30 cellular contexts compared by ENCODE assay signal in the genomic region with DNA sequence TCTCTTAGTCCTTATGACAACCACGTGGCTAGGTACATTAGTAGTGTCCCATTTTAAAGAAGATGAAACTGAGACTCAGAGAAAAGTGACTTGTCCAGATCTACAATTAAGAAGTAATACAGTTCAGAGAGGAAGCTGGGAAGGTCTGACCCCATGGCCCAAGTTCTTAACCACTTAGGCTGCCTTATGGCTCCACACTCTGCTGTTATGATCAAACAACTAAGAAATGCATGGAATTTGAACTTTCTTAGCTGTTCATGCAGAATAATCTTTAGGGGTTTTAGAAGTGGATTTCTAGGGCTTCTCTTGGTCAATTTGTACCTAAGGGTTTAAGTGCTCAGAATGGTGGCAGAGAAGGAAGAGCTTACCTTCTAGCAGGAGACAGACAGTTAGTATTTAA.
DNase-seq lines count a peak whose midpoint lies in the region; ATAC-seq and TF ChIP-seq lines count a peak whose summit lies in the region.
"Had no signal": no experiment of that assay in that cellular context is flagged by ENCODE, and none has a peak within 500 bp of the region (broad histone marks: within the 10 kb centered on the region; RNA-seq: fewer than 3 reads in every experiment).

No MANE protein-coding gene starts in this region.

- H3K4me2 ChIP-seq in SK-N-SH = no peak overlapping the region

- TF ChIP-seq RAD21 in SK-N-SH (IDR thresholded peaks at IDR 0.05; ENCODE audit: low read length) = no peak

- H3K9me3 Mint-ChIP-seq in activated CD4-positive, alpha-beta memory T cell treated with anti-CD3 and anti-CD28 coated beads, Interleukin-2, amount 10 ng/mL, durations not matched to agents 7 days and 5 days = no peaks in the 10 kb centered on the region
- H3K9me3 Mint-ChIP-seq: activated CD8-positive, alpha-beta T cell treated with anti-CD3 and anti-CD28 coated beads for 36 hours; activated naive CD8-positive, alpha-beta T cell treated with anti-CD3 and anti-CD28 coated beads for 36 hours; H9; nephron had no signal

- peaks cover 3% of the 10 kb centered on the region for H3K27me3 Mint-ChIP-seq in activated CD4-positive, alpha-beta memory T cell treated with anti-CD3 and anti-CD28 coated beads, Interleukin-2, amount 10 ng/mL, durations not matched to agents 7 days and 5 days

- H3K27me3 ChIP-seq in SK-N-SH (ENCODE audit: insufficient read depth) = no peaks in the 10 kb centered on the region
- H3K27me3 ChIP-seq in brain microvascular endothelial cell (replicated peaks) = no peaks in the 10 kb centered on the region
- H3K27me3 ChIP-seq in lung (ENCODE audit: control insufficient read depth, insufficient read depth) = no peaks in the 10 kb centered on the region

- H3K4me3 Mint-ChIP-seq in activated CD4-positive, alpha-beta memory T cell treated with anti-CD3 and anti-CD28 coated beads, Interleukin-2, amount 10 ng/mL, durations not matched to agents 7 days and 5 days = no peak overlapping the region
- H3K4me3 Mint-ChIP-seq: activated CD8-positive, alpha-beta T cell treated with anti-CD3 and anti-CD28 coated beads for 36 hours; activated naive CD8-positive, alpha-beta T cell treated with anti-CD3 and anti-CD28 coated beads for 36 hours; B cell; CD8-positive, alpha-beta memory T cell; H9; nephron had no signal

- TF ChIP-seq CTCF in SK-N-SH (IDR thresholded peaks at IDR 0.05) = no peak
- TF ChIP-seq CTCF in brain microvascular endothelial cell (IDR thresholded peaks at IDR 0.05; ENCODE audit: low read depth, low read length, missing control alignments) = no peak
- no peak for TF ChIP-seq CTCF in lung (IDR thresholded peaks at IDR 0.05; ENCODE audit: control extremely low read depth, extremely low read depth)

- no peak for TF ChIP-seq EP300 in SK-N-SH (IDR thresholded peaks at IDR 0.05; ENCODE audit: borderline replicate concordance in 1 of 2, low read depth in 1 of 2, low read length in 1 of 2)

- 61% methylated on average over 1 of the region's 1 CpG for WGBS in SK-N-SH (ENCODE audit: low lambda C conversion rate)
- 59 to 88% methylated on average over 1 of the region's 1 CpG for WGBS in lung, 2 donors

- H3K4me3 ChIP-seq in SK-N-SH (ENCODE audit: low read depth in 2 of 2, low read length in 1 of 2) = no peak overlapping the region
- no peak overlapping the region for H3K4me3 ChIP-seq in brain microvascular endothelial cell (ENCODE audit: low read depth, low read length)
- no peak overlapping the region for H3K4me3 ChIP-seq in lung
- H3K4me3 ChIP-seq: mucosa of descending colon, stomach, tibial artery had no signal

- no peaks in the 10 kb centered on the region for H3K36me3 ChIP-seq in SK-N-SH (replicated peaks in 1 of 2; ENCODE audit: control insufficient read depth in 1 of 2, insufficient read depth in 2 of 2, low read length in 1 of 2)
- H3K36me3 ChIP-seq in brain microvascular endothelial cell (replicated peaks) = no peaks in the 10 kb centered on the region
- no peaks in the 10 kb centered on the region for H3K36me3 ChIP-seq in lung (ENCODE audit: control insufficient read depth in 2 of 2, insufficient read depth in 2 of 2, low read length in 2 of 2)
- H3K36me3 ChIP-seq: stomach, tibial artery had no signal

- in situ Hi-C loops in brain microvascular endothelial cell (cut with HindIII; ENCODE audit: low pct_ligation_motif_present, low sequenced_read_pairs) = no loop called here

- no peaks in the 10 kb centered on the region for H3F3A ChIP-seq in SK-N-SH (replicated peaks; ENCODE audit: insufficient read depth)

- no peak overlapping the region for H2AFZ ChIP-seq in SK-N-SH (ENCODE audit: low read depth)
- H2AFZ ChIP-seq: parathyroid adenoma had no signal

- ATAC-seq in SK-N-SH treated with all-trans-retinoic acid at 6 μM for 48 hours = peak; percentile 31; the same call in 1 of the 3 replicates
- ATAC-seq in lung (ENCODE audit: insufficient read depth, low FRiP score) = peak; percentile 36
- ATAC-seq in GM19452 (IDR thresholded peaks at IDR 0.05; ENCODE audit: unreplicated experiment) = no peak
- ATAC-seq: activated CD8-positive, alpha-beta T cell treated with anti-CD3 and anti-CD28 coated beads for 36 hours; left ventricle myocardium superior; mucosa of descending colon; sciatic nerve had no signal

- CTCF ChIA-PET in SK-N-SH (lab: Yijun Ruan, JAX) = no interaction called here
- CTCF ChIA-PET in activated CD4-positive, alpha-beta memory T cell treated with anti-CD3 and anti-CD28 coated beads, Interleukin-2, amount 10 ng/mL, durations not matched to agents 7 days and 5 days (lab: Charles Lee) = no interaction called here

- H3K36me3 Mint-ChIP-seq in activated CD4-positive, alpha-beta memory T cell treated with anti-CD3 and anti-CD28 coated beads, Interleukin-2, amount 10 ng/mL, durations not matched to agents 7 days and 5 days (ENCODE audit: low read depth) = no peaks in the 10 kb centered on the region
- H3K36me3 Mint-ChIP-seq: activated naive CD8-positive, alpha-beta T cell treated with anti-CD3 and anti-CD28 coated beads for 36 hours; CD8-positive, alpha-beta memory T cell had no signal

- H3K9me3 ChIP-seq in SK-N-SH = no peaks in the 10 kb centered on the region
- H3K9me3 ChIP-seq in lung (ENCODE audit: control insufficient read depth in 2 of 2, insufficient read depth in 1 of 2, low read length in 1 of 2) = no peaks in the 10 kb centered on the region
- H3K9me3 ChIP-seq: mucosa of descending colon, stomach, tibial artery had no signal

- H3K9me2 ChIP-seq in SK-N-SH = no peaks in the 10 kb centered on the region

- no peak overlapping the region for H3K27ac Mint-ChIP-seq in activated CD4-positive, alpha-beta memory T cell treated with anti-CD3 and anti-CD28 coated beads, Interleukin-2, amount 10 ng/mL, durations not matched to agents 7 days and 5 days
- H3K27ac Mint-ChIP-seq: activated CD8-positive, alpha-beta T cell treated with anti-CD3 and anti-CD28 coated beads for 36 hours; activated naive CD8-positive, alpha-beta T cell treated with anti-CD3 and anti-CD28 coated beads for 36 hours; B cell; CD8-positive, alpha-beta memory T cell; H9; nephron had no signal

- no peak for DNase-seq in SK-N-SH
- DNase-seq in brain microvascular endothelial cell = peak; percentile 26
- DNase-seq in lung (ENCODE audit: low spot score) = no peak
- DNase-seq in activated CD4-positive, alpha-beta memory T cell treated with anti-CD3 and anti-CD28 coated beads, Interleukin-2, amount 10 ng/mL, durations not matched to agents 7 days and 5 days = no peak
- no peak for DNase-seq in HuH-7 (ENCODE audit: low spot score)
- DNase-seq in T-helper 1 cell = no peak
- DNase-seq: activated CD4-positive, CD25-positive, alpha-beta regulatory T cell; activated CD8-positive, alpha-beta T cell treated with anti-CD3 and anti-CD28 coated beads for 36 hours; activated effector memory CD4-positive, alpha-beta T cell treated with Interleukin-2 at 50 U/mL for 16 hours; activated naive CD8-positive, alpha-beta T cell treated with anti-CD3 and anti-CD28 coated beads for 36 hours; CD8-positive, alpha-beta memory T cell; cerebellar nuclear complex; foreskin melanocyte; H9; Kasumi-1; left ventricle myocardium superior; mucosa of descending colon; NCI-H1092; NCI-H187 treated with DMSO at 0.1 percent for 48 hours; NCI-H69; stimulated activated CD4-positive, alpha-beta T cell treated with anti-CD3 and anti-CD28 coated beads, Interleukin-15, amount 100 ng/mL, for 24 hours; stomach; tibial artery had no signal

- no peaks in the 10 kb centered on the region for H4K20me1 ChIP-seq in SK-N-SH (ENCODE audit: insufficient read depth)

- no peaks in the 10 kb centered on the region for H3K4me1 Mint-ChIP-seq in activated CD4-positive, alpha-beta memory T cell treated with anti-CD3 and anti-CD28 coated beads, Interleukin-2, amount 10 ng/mL, durations not matched to agents 7 days and 5 days
- H3K4me1 Mint-ChIP-seq: activated naive CD8-positive, alpha-beta T cell treated with anti-CD3 and anti-CD28 coated beads for 36 hours; B cell; CD8-positive, alpha-beta memory T cell; nephron had no signal

- no peaks in the 10 kb centered on the region for H3K79me2 ChIP-seq in SK-N-SH (ENCODE audit: insufficient read depth)
- H3K79me2 ChIP-seq: parathyroid adenoma had no signal

- no peak overlapping the region for H3K9ac ChIP-seq in SK-N-SH
- H3K9ac ChIP-seq: parathyroid adenoma had no signal

- H3K27ac ChIP-seq in SK-N-SH (ENCODE audit: low read depth in 2 of 2, low read length in 1 of 2) = no peak overlapping the region
- H3K27ac ChIP-seq in brain microvascular endothelial cell = no peak overlapping the region
- H3K27ac ChIP-seq in lung (ENCODE audit: low read depth in 1 of 2, low read length in 1 of 2) = no peak overlapping the region
- H3K27ac ChIP-seq: 22Rv1, parathyroid adenoma, stomach, tibial artery had no signal

- H3K4me1 ChIP-seq in SK-N-SH (ENCODE audit: control insufficient read depth in 1 of 2, insufficient read depth in 2 of 2, low read depth in 1 of 2, low read length in 1 of 2) (no peaks in the 10 kb centered on the region), lung (ENCODE audit: control insufficient read depth in 2 of 2, insufficient read depth in 2 of 2, low read length in 2 of 2) (peaks cover 0 to 4% of the 10 kb centered on the region in 2 donors)

- POLR2A ChIA-PET in SK-N-SH (lab: Yijun Ruan, JAX) = no interaction called here
- POLR2A ChIA-PET in activated CD4-positive, alpha-beta memory T cell treated with anti-CD3 and anti-CD28 coated beads, Interleukin-2, amount 10 ng/mL, durations not matched to agents 7 days and 5 days (lab: Charles Lee) = no interaction called here

TF ChIP-seq in SK-N-SH treated with all-trans-retinoic acid at 6 μM for 48 hours, 23 proteins besides CTCF, POLR2A, EP300 and RAD21 (continues in another document):
- TF ChIP-seq GLIS3 (CRISPR knock-in tag; IDR thresholded peaks at IDR 0.05) = no peak
- TF ChIP-seq ZFP30 (CRISPR knock-in tag; IDR thresholded peaks at IDR 0.05) = no peak
- TF ChIP-seq SNAI2 (CRISPR knock-in tag; IDR thresholded peaks at IDR 0.05) = no peak
- no peak for TF ChIP-seq CSDC2 (CRISPR knock-in tag; IDR thresholded peaks at IDR 0.05)
- no peak for TF ChIP-seq ZNF70 (CRISPR knock-in tag; IDR thresholded peaks at IDR 0.05)
- no peak for TF ChIP-seq BACH2 (CRISPR knock-in tag; IDR thresholded peaks at IDR 0.05; ENCODE audit: borderline replicate concordance)
- no peak for TF ChIP-seq ESRRG (CRISPR knock-in tag; IDR thresholded peaks at IDR 0.05)
- no peak for TF ChIP-seq ISL1 (CRISPR knock-in tag; IDR thresholded peaks at IDR 0.05)
- TF ChIP-seq TOX (CRISPR knock-in tag; IDR thresholded peaks at IDR 0.05; ENCODE audit: borderline replicate concordance) = no peak

TF ChIP-seq in SK-N-SH, 30 proteins besides CTCF, POLR2A, EP300 and RAD21 (continues in another document):
- no peak for TF ChIP-seq USF1 (IDR thresholded peaks at IDR 0.05; ENCODE audit: borderline replicate concordance, low read depth)
- TF ChIP-seq NFIC (IDR thresholded peaks at IDR 0.05; ENCODE audit: borderline replicate concordance) = no peak
- TF ChIP-seq TEAD4 (IDR thresholded peaks at IDR 0.05; ENCODE audit: borderline replicate concordance, insufficient read depth) = no peak
- TF ChIP-seq YY1 (IDR thresholded peaks at IDR 0.05; ENCODE audit: low read depth) = no peak
